In the genomic region with DNA sequence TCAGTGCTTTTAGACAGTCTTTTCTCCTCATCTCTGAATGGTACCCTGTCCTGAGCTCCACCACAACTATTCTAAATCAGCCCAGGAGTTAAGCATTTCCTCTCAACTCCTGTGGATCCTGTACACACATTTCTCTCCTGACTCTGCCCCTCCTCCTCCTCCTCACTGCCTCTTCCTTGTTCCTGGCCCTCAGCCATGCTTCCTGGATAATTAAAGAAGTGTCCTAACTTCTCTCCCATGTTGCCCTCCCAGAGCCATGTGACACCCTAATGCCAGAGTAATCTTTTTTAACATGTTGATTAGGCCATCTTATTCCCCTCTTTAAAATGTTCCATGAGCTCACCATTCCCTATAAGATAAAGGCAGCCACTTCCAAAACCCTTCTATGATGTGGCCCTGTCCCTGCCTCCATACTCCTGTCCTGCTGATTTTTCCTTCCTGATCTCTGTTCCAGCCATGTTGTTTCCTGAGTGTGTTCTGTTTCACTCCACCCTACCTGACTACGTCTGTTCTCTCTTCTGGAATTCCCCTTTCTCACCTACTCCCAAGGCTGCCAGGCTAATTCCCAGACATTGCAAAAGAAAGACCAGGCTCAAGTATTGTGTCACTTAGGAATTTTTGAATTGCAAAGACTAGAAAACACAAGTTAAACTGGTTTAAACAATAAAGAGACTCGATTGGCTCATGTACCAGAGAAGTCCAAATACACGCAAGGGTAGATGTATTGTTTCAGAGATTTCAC, we compare ENCODE assay signal across 12 cellular contexts.
DNase-seq lines count a peak whose midpoint lies in the region; ATAC-seq and TF ChIP-seq lines count a peak whose summit lies in the region.
"Had no signal": no experiment of that assay in that cellular context is flagged by ENCODE, and none has a peak within 500 bp of the region (broad histone marks: within the 10 kb centered on the region; RNA-seq: fewer than 3 reads in every experiment).

No MANE protein-coding gene starts in this region.

- CTCF ChIA-PET in RWPE1 (lab: Yijun Ruan, JAX) = no interaction called here

- ATAC-seq in GM18520 (IDR thresholded peaks at IDR 0.05; ENCODE audit: unreplicated experiment) (no peak), HG02588 (IDR thresholded peaks at IDR 0.05; ENCODE audit: unreplicated experiment) (no peak)

- H3K23ac ChIP-seq in mesendoderm (ENCODE audit: low read length) = no peak overlapping the region

- H2BK15ac ChIP-seq in mesendoderm (replicated peaks; ENCODE audit: low read depth) = no peak overlapping the region

- no peak overlapping the region for H3K4me2 ChIP-seq in mesendoderm (ENCODE audit: low read length)

- no peak overlapping the region for H2BK5ac ChIP-seq in mesendoderm (ENCODE audit: low read length)

- TF ChIP-seq CTCF in C4-2B (conservative IDR thresholded peaks at IDR 0.05) (no peak), RWPE1 (conservative IDR thresholded peaks at IDR 0.05; ENCODE audit: low read depth) (no peak), fibroblast of the aortic adventitia (IDR thresholded peaks at IDR 0.05; ENCODE audit: insufficient read depth, low read length) (no peak)

- peak overlapping the region; percentile 15; the same call in 1 of the 2 replicates for H3K27ac ChIP-seq in C4-2B
- H3K27ac ChIP-seq in RWPE1 = no peak overlapping the region
- no peak overlapping the region for H3K27ac ChIP-seq in mesendoderm (ENCODE audit: low read depth, low read length)

- no peaks in the 10 kb centered on the region for H3K36me3 ChIP-seq in mesendoderm (ENCODE audit: control insufficient read depth, insufficient read depth, low read length)
- H3K36me3 ChIP-seq: vagina had no signal

- H3K18ac ChIP-seq in mesendoderm (ENCODE audit: low read length) = no peak overlapping the region

- DNase-seq in RWPE1 (ENCODE audit: low spot score) (peak; percentile 43), fibroblast of the aortic adventitia (ENCODE audit: low read depth) (peak; percentile 37), mesendoderm (peak; percentile 49), NK-92 (lab: John Stamatoyannopoulos, UW; ENCODE audit: unreplicated experiment) (no peak)
- DNase-seq in stimulated activated CD4-positive, alpha-beta T cell treated with anti-CD3 and anti-CD28 coated beads, Interleukin-4, amount 100 ng/mL, for 4 hours = no peak
- DNase-seq: activated CD8-positive, alpha-beta memory T cell treated with anti-CD3 and anti-CD28 coated beads for 24 hours; activated naive CD4-positive, alpha-beta T cell treated with anti-CD3 and anti-CD28 coated beads, Interleukin-2, amount 10 ng/mL, durations not matched to agents 7 days and 5 days; HFFc6 had no signal

- no peak overlapping the region for H3K9ac ChIP-seq in mesendoderm (ENCODE audit: low read length)

- no peak overlapping the region for H2AK5ac ChIP-seq in mesendoderm (ENCODE audit: low read length)

- no peaks in the 10 kb centered on the region for H3K27me3 ChIP-seq in mesendoderm (ENCODE audit: insufficient read depth, low read length, poor library complexity)
- H3K27me3 ChIP-seq: vagina had no signal

- no peak overlapping the region for H4K8ac ChIP-seq in mesendoderm (ENCODE audit: low read depth, low read length)

- no peaks in the 10 kb centered on the region for H3K4me1 ChIP-seq in mesendoderm (ENCODE audit: control insufficient read depth, low read depth, low read length)

- H3K79me1 ChIP-seq in mesendoderm (ENCODE audit: low read length) = no peaks in the 10 kb centered on the region

- POLR2A ChIA-PET in RWPE1 (lab: Yijun Ruan, JAX; ENCODE audit: low non-redundant PET) = no interaction called here

- no peak overlapping the region for H2BK120ac ChIP-seq in mesendoderm (ENCODE audit: low read depth, low read length)

- no peak overlapping the region for H3K4me3 ChIP-seq in fibroblast of the aortic adventitia (ENCODE audit: low read depth, low read length)
- H3K4me3 ChIP-seq in mesendoderm (ENCODE audit: low read length) = no peak overlapping the region
- H3K4me3 ChIP-seq: vagina had no signal

- WGBS in mesendoderm (ENCODE audit: extremely low coverage, insufficient coverage, low lambda C conversion rate) = no CpG with 5 or more reads among the region's 3 CpGs

- no peak overlapping the region for H3K4ac ChIP-seq in mesendoderm (ENCODE audit: low read depth, low read length)

- no peaks in the 10 kb centered on the region for H3K79me2 ChIP-seq in mesendoderm (ENCODE audit: control insufficient read depth, insufficient read depth, low read length)

- H4K5ac ChIP-seq in mesendoderm (ENCODE audit: low read length) = no peak overlapping the region

- no peak overlapping the region for H3K56ac ChIP-seq in mesendoderm (ENCODE audit: low read length)

Comparison
In these comparisons a context has a peak if more than half of its experiments do, and no peak if none do; other contexts are left out.
1. DNase-seq: peak in RWPE1 (single experiment), fibroblast of the aortic adventitia (single experiment) and mesendoderm (single experiment); none in NK-92 (single experiment) and stimulated activated CD4-positive, alpha-beta T cell treated with anti-CD3 and anti-CD28 coated beads, Interleukin-4, amount 100 ng/mL, for 4 hours (0 of 2).